ENCODE assay signal across 8 cellular contexts in genomic region chr3:136994772-136995516, GRCh38. TPM values are rescaled to one million over a fixed set of nuclear protein-coding genes. Genes with fewer than 3 reads are reported as not detected.
A peak's percentile ranks its signal among the peaks of the same experiment; 100 is the strongest.
DNase-seq lines count a peak whose midpoint lies in the region; ATAC-seq and TF ChIP-seq lines count a peak whose summit lies in the region.

No MANE protein-coding gene starts in this region.

- POLR2A ChIA-PET in A673 (lab: Charles Lee; ENCODE audit: low non-redundant PET): no interaction called here

- DNase-seq in A673 (ENCODE audit: low spot score) (peak; percentile 89), LNCaP clone FGC (ENCODE audit: low read depth) (peak; percentile 63), brain microvascular endothelial cell (peak; percentile 20), left lobe of liver (ENCODE audit: low spot score) (peak; percentile 90), uterus (peak; percentile 82 to 86), activated gamma-delta T cell (lab: John Stamatoyannopoulos, UW) (no peak), SK-N-DZ (ENCODE audit: low spot score) (no peak), cortex of kidney (lab: John Stamatoyannopoulos, UW) (no peak)

- in situ Hi-C loops in brain microvascular endothelial cell (cut with HindIII; ENCODE audit: low pct_ligation_motif_present, low sequenced_read_pairs): loop anchor here (25.0 kb wide), 1 partner anchor 208 kb away; no protein-coding TSS in a partner anchor

- TF ChIP-seq POLR2A in uterus (IDR thresholded peaks at IDR 0.05): no peak

- H3K9me3 ChIP-seq in A673 (ENCODE audit: low read depth, low read length, poor library complexity, severe bottlenecking) (no peaks in the 10 kb centered on the region), uterus (no peaks in the 10 kb centered on the region)

- H3K27ac ChIP-seq in A673 (ENCODE audit: low read depth, low read length, poor library complexity, severe bottlenecking) (peak overlapping the region; percentile 22), brain microvascular endothelial cell (no peak overlapping the region), uterus (peak overlapping the region; percentile 75 to 87)

- BruUV-seq in A673 (replicated peaks; lab: Mats Ljungman, UMichigan): no TSS peak

- peaks cover 11% of the 10 kb centered on the region for H3K4me1 ChIP-seq in A673 (ENCODE audit: insufficient read depth, low read length, poor library complexity, severe bottlenecking)
- H3K4me1 ChIP-seq in uterus: peaks cover 0 to 10% of the 10 kb centered on the region in 2 donors

- H3K4me3 ChIP-seq in A673 (ENCODE audit: low read depth, low read length, poor library complexity, severe bottlenecking) (no peak overlapping the region), LNCaP clone FGC (ENCODE audit: low read depth, low read length) (no peak overlapping the region), brain microvascular endothelial cell (ENCODE audit: low read depth, low read length) (no peak overlapping the region), uterus (no peak overlapping the region)

- H3K36me3 ChIP-seq in A673 (ENCODE audit: insufficient read depth, low read length, poor library complexity, severe bottlenecking) (no peaks in the 10 kb centered on the region), brain microvascular endothelial cell (replicated peaks) (no peaks in the 10 kb centered on the region), uterus (no peaks in the 10 kb centered on the region)

- TF ChIP-seq CTCF in A673 (conservative IDR thresholded peaks at IDR 0.05; ENCODE audit: low read depth, low read length) (no peak), LNCaP clone FGC (IDR thresholded peaks at IDR 0.05; ENCODE audit: control insufficient read depth, extremely low read depth, insufficient read depth) (no peak), brain microvascular endothelial cell (IDR thresholded peaks at IDR 0.05; ENCODE audit: low read depth, low read length, missing control alignments) (no peak), uterus (IDR thresholded peaks at IDR 0.05) (no peak)

- peak; percentile 94 for ATAC-seq in left lobe of liver

- intact Hi-C loops in A673 (cut with micrococcal nuclease; ENCODE audit: unreplicated experiment) (no loop called here), uterus (cut with DNase I; ENCODE audit: low total_unique reads) (no loop called here)

- CTCF ChIA-PET in A673 (lab: Charles Lee): no interaction called here

- H3K27me3 ChIP-seq in A673 (replicated peaks; ENCODE audit: insufficient read depth, low read depth, low read length, poor library complexity): no peaks in the 10 kb centered on the region
- H3K27me3 ChIP-seq in brain microvascular endothelial cell (replicated peaks): no peaks in the 10 kb centered on the region
- H3K27me3 ChIP-seq in uterus: no peaks in the 10 kb centered on the region

RNA-seq across cellular contexts. Expression of gene IL20RB, which starts 37.2 kb away (rescaled TPM):
- total RNA-seq in A673 (2021) (4.0 and 4.2 TPM in 2 replicates), left lobe of liver (6.9 TPM), uterus (1 to 10 TPM in 1 of 4 donors, not detected in 3; 2.6 TPM)
- 0.46 and 0.69 TPM in 2 replicates for polyA plus RNA-seq in SK-N-DZ (2014; cell fraction: cytosol; rRNA removed)
- 0.30 and 1.7 TPM in 2 replicates for polyA plus RNA-seq in SK-N-DZ (2014; cell fraction: nucleus; rRNA removed)

Comparison
In these comparisons a context has a peak if more than half of its experiments do, and no peak if none do; other contexts are left out.
1. DNase-seq: peak in A673 (single experiment), LNCaP clone FGC (single experiment), brain microvascular endothelial cell (single experiment), left lobe of liver (single experiment) and uterus (2 of 2); none in activated gamma-delta T cell (single experiment), SK-N-DZ (single experiment) and cortex of kidney (single experiment).